In the genomic region with DNA sequence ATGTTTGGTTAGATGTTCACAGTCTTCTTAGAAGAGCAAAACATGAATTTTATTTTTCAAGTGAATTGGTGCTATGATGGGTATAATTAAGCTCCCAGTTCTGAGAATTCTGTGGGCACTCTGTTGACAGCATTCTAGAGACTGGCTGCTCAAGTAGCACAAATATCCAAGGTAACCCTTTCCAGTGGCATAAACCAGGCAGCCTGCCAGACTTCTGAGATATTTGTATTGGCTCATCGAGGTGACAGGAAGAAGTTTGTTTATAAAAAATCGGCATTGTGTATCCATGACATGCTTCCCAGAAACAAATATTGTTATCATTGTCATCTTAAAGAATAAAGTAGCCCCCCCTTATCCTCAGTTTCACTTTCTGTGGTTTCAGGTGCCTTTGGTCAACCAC, we compare ENCODE assay signal across 33 cellular contexts. TPM values are rescaled to one million over a fixed set of nuclear protein-coding genes. Genes with fewer than 3 reads are reported as not detected.
DNase-seq lines count a peak whose midpoint lies in the region; TF ChIP-seq lines count a peak whose summit lies in the region.
"Had no signal": no experiment of that assay in that cellular context is flagged by ENCODE, and none has a peak within 500 bp of the region (broad histone marks: within the 10 kb centered on the region; RNA-seq: fewer than 3 reads in every experiment).

No MANE protein-coding gene starts in this region.

- no peaks in the 10 kb centered on the region for H3K27me3 ChIP-seq in prostate gland (replicated peaks; ENCODE audit: insufficient read depth)
- H3K27me3 ChIP-seq: esophagus squamous epithelium, hepatocyte had no signal

- TF ChIP-seq CTCF in prostate gland (IDR thresholded peaks at IDR 0.05) (no peak), osteocyte (IDR thresholded peaks at IDR 0.05) (no peak)

- no peaks in the 10 kb centered on the region for H3K9me3 Mint-ChIP-seq in activated naive CD4-positive, alpha-beta T cell treated with anti-CD3 and anti-CD28 coated beads for 36 hours
- H3K9me3 Mint-ChIP-seq in osteocyte (ENCODE audit: unreplicated experiment) = no peaks in the 10 kb centered on the region
- H3K9me3 Mint-ChIP-seq: activated naive CD4-positive, alpha-beta T cell treated with anti-CD3 and anti-CD28 coated beads, Interleukin-2, amount 50 U/mL, for 24 hours; activated T-helper 17 cell treated with anti-CD3 and anti-CD28 coated beads, Interleukin-2, amount 50 U/mL, for 72 hours; CD4-positive, alpha-beta T cell; memory B cell; neural crest cell; WTC11 had no signal

- no peaks in the 10 kb centered on the region for H3K36me3 Mint-ChIP-seq in activated naive CD4-positive, alpha-beta T cell treated with anti-CD3 and anti-CD28 coated beads for 36 hours (ENCODE audit: low read depth)
- no peaks in the 10 kb centered on the region for H3K36me3 Mint-ChIP-seq in osteocyte (ENCODE audit: unreplicated experiment)
- H3K36me3 Mint-ChIP-seq: activated naive CD4-positive, alpha-beta T cell treated with anti-CD3 and anti-CD28 coated beads, Interleukin-2, amount 50 U/mL, for 24 hours; memory B cell; WTC11 had no signal

- H3K9me3 ChIP-seq in prostate gland = no peaks in the 10 kb centered on the region
- H3K9me3 ChIP-seq: esophagus squamous epithelium, right lobe of liver had no signal

- H3K4me1 Mint-ChIP-seq in activated naive CD4-positive, alpha-beta T cell treated with anti-CD3 and anti-CD28 coated beads for 36 hours (ENCODE audit: low read depth) = no peaks in the 10 kb centered on the region
- H3K4me1 Mint-ChIP-seq in osteocyte (ENCODE audit: unreplicated experiment) = no peaks in the 10 kb centered on the region
- H3K4me1 Mint-ChIP-seq: activated naive CD4-positive, alpha-beta T cell treated with anti-CD3 and anti-CD28 coated beads, Interleukin-2, amount 50 U/mL, for 24 hours; activated T-helper 17 cell treated with anti-CD3 and anti-CD28 coated beads, Interleukin-2, amount 50 U/mL, for 72 hours; endodermal cell; memory B cell; neural crest cell; WTC11 had no signal

- CTCF ChIA-PET in activated naive CD4-positive, alpha-beta T cell treated with anti-CD3 and anti-CD28 coated beads for 36 hours (lab: Charles Lee) = no interaction called here

- TF ChIP-seq POLR2A in prostate gland (IDR thresholded peaks at IDR 0.05) = no peak

- no peaks in the 10 kb centered on the region for H3K4me1 ChIP-seq in prostate gland (replicated peaks)
- H3K4me1 ChIP-seq: esophagus squamous epithelium had no signal

- intact Hi-C loops in prostate gland (cut with DNase I) = no loop called here
- intact Hi-C loops in activated naive CD4-positive, alpha-beta T cell treated with anti-CD3 and anti-CD28 coated beads for 36 hours (cut with micrococcal nuclease) = no loop called here

- H3K36me3 ChIP-seq in prostate gland = no peaks in the 10 kb centered on the region
- H3K36me3 ChIP-seq: esophagus squamous epithelium, right lobe of liver had no signal

- no peak overlapping the region for H3K4me3 ChIP-seq in prostate gland
- H3K4me3 ChIP-seq: coronary artery, esophagus squamous epithelium, hepatocyte, K562, right lobe of liver had no signal

- 13% methylated on average over 2 of the region's 2 CpGs for WGBS in prostate gland

- no peak overlapping the region for H3K4me3 Mint-ChIP-seq in activated naive CD4-positive, alpha-beta T cell treated with anti-CD3 and anti-CD28 coated beads for 36 hours
- H3K4me3 Mint-ChIP-seq in osteocyte (ENCODE audit: unreplicated experiment) = no peak overlapping the region
- H3K4me3 Mint-ChIP-seq: activated naive CD4-positive, alpha-beta T cell treated with anti-CD3 and anti-CD28 coated beads, Interleukin-2, amount 50 U/mL, for 24 hours; activated T-helper 17 cell treated with anti-CD3 and anti-CD28 coated beads, Interleukin-2, amount 50 U/mL, for 72 hours; CD4-positive, alpha-beta T cell; endodermal cell; H9; memory B cell; neural crest cell; WTC11 had no signal

- peaks cover 3% of the 10 kb centered on the region for H3K27me3 Mint-ChIP-seq in activated naive CD4-positive, alpha-beta T cell treated with anti-CD3 and anti-CD28 coated beads for 36 hours (ENCODE audit: low read depth)
- H3K27me3 Mint-ChIP-seq in osteocyte (ENCODE audit: unreplicated experiment) = no peaks in the 10 kb centered on the region
- H3K27me3 Mint-ChIP-seq: activated T-helper 17 cell treated with anti-CD3 and anti-CD28 coated beads, Interleukin-2, amount 50 U/mL, for 72 hours; CD4-positive, alpha-beta T cell; memory B cell had no signal

- DNase-seq in NCI-H2196 (lab: John Stamatoyannopoulos, UW; ENCODE audit: unreplicated experiment) (peak; percentile 23), NCI-H2196 treated with DMSO at 0.1 percent for 48 hours (lab: John Stamatoyannopoulos, UW; ENCODE audit: unreplicated experiment) (no peak), NCI-H2029 (lab: John Stamatoyannopoulos, UW) (peak; percentile 66), astrocyte of the hippocampus (ENCODE audit: low read depth, low spot score) (peak; percentile 12), prostate gland (ENCODE audit: low spot score) (peak; percentile 26), cerebellar cortex (ENCODE audit: low spot score) (no peak), osteocyte (ENCODE audit: extremely low spot score, unreplicated experiment) (no peak)
- DNase-seq in activated naive CD4-positive, alpha-beta T cell treated with anti-CD3 and anti-CD28 coated beads for 36 hours = no peak
- DNase-seq: activated CD4-positive, alpha-beta T cell treated with anti-CD3 and anti-CD28 coated beads, Interleukin-2, amount 50 U/mL, for 4 hours; activated CD8-positive, alpha-beta memory T cell treated with anti-CD3 and anti-CD28 coated beads, Interleukin-2, amount 50 U/mL, for 4 hours; CD4-positive, alpha-beta T cell; endodermal cell; esophagus squamous epithelium; foreskin melanocyte; GDM1; H9; left cardiac atrium; MV-4-11; NCI-H1930; NCI-H510A treated with DMSO at 0.1 percent for 48 hours; stimulated activated CD4-positive, alpha-beta T cell treated with anti-CD3 and anti-CD28 coated beads, Interleukin-2, amount 100 ng/mL, for 48 hours; SW 1271; T-helper 9 cell; trophoblast cell had no signal

- H3K27ac ChIP-seq in prostate gland = no peak overlapping the region
- H3K27ac ChIP-seq: coronary artery, esophagus squamous epithelium, hepatocyte, right lobe of liver had no signal

- no peak overlapping the region for H3K27ac Mint-ChIP-seq in activated naive CD4-positive, alpha-beta T cell treated with anti-CD3 and anti-CD28 coated beads for 36 hours
- no peak overlapping the region for H3K27ac Mint-ChIP-seq in osteocyte (ENCODE audit: unreplicated experiment)
- H3K27ac Mint-ChIP-seq: activated naive CD4-positive, alpha-beta T cell treated with anti-CD3 and anti-CD28 coated beads, Interleukin-2, amount 50 U/mL, for 24 hours; activated T-helper 17 cell treated with anti-CD3 and anti-CD28 coated beads, Interleukin-2, amount 50 U/mL, for 72 hours; CD4-positive, alpha-beta T cell; endodermal cell; H9; memory B cell; WTC11 had no signal

RNA-seq across cellular contexts. Expression of a gene that starts 28.3 kb away (rescaled TPM):
- total RNA-seq in prostate gland (1 to 10 TPM in 1 of 2 donors, under 1 TPM in 1; 0.74 to 1.2 TPM), osteocyte (0.03 and 0.05 TPM in 2 replicates)
- under 1 TPM in 1 of 2 experiments, not detected in 1; 0.02 TPM for total RNA-seq in activated naive CD4-positive, alpha-beta T cell treated with anti-CD3 and anti-CD28 coated beads for 36 hours

Comparison
In these comparisons a context has a peak if more than half of its experiments do, and no peak if none do; other contexts are left out.
1. DNase-seq: peak in NCI-H2196 (single experiment), NCI-H2029 (single experiment), astrocyte of the hippocampus (single experiment) and prostate gland (single experiment); none in NCI-H2196 treated with DMSO at 0.1 percent for 48 hours (single experiment), activated naive CD4-positive, alpha-beta T cell treated with anti-CD3 and anti-CD28 coated beads for 36 hours (single experiment), cerebellar cortex (single experiment) and osteocyte (single experiment).